In the genomic region with DNA sequence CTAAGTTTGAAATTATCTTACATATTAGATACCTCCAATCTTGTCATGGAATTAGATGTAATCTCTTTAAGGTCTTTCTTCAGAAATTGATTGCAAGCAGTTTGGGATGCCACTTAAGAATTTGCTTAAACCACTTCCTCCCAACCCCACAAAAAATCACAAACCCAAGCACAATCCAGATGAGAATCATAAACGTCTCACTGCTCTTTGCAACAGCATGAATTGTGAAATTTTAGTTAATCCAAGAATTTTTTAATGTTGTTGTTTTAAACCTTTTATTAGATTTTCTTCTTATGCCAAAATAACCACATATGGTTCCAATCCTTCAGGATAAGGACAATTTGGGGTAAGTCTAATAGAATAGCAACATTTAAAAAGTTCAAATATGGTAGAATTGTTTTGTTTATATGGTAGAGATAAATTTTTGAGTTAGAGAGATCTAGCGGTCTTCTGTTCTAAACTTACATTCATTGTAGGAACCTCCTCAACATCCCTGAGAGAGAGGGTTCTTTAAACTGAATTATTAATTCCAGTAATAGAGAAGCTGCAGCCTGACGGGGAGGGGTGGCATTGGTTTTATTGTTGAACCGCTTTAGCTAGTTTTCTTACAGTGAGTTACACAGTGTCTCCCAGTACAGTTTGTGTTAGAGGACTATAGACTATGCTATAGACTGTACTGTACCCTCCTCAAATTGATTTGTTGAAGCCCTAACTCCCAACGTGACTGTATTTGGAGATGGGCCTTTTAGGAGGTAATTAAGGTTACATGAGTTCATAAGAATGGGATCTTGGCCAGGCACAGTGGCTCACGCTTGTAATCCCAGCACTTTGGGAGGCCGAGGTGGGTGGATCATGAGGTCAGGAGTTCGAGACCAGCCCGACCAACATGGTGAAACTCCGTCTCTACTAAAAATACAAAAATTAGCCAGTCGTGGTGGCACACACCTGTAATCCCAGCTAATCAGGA, we compare ENCODE assay signal across 14 cellular contexts. TPM values are rescaled to one million over a fixed set of nuclear protein-coding genes. Genes with fewer than 3 reads are reported as not detected.
A peak's percentile ranks its signal among the peaks of the same experiment; 100 is the strongest.
DNase-seq lines count a peak whose midpoint lies in the region; ATAC-seq, FAIRE-seq and TF ChIP-seq lines count a peak whose summit lies in the region.
"Had no signal": no experiment of that assay in that cellular context is flagged by ENCODE, and none has a peak within 500 bp of the region (broad histone marks: within the 10 kb centered on the region; RNA-seq: fewer than 3 reads in every experiment).

No MANE protein-coding gene starts in this region.

- peak overlapping the region in 1 of 5 donors; percentile 40 for H3K9ac ChIP-seq in subcutaneous abdominal adipose tissue (ENCODE audit: low read length in 5 of 5)

- H3K9me3 ChIP-seq in subcutaneous abdominal adipose tissue (ENCODE audit: control insufficient read depth in 5 of 5, low read length in 5 of 5): no peaks in the 10 kb centered on the region
- no peaks in the 10 kb centered on the region; the same call in 1 of the 2 replicates for H3K9me3 ChIP-seq in BE2C

- peaks cover 6% of the 10 kb centered on the region for H3K27me3 Mint-ChIP-seq in activated naive CD4-positive, alpha-beta T cell treated with anti-CD3 and anti-CD28 coated beads, Interleukin-2, amount 10 ng/mL, durations not matched to agents 7 days and 5 days

- no peak for FAIRE-seq in H54 (lab: Jason Lieb, UNC)

- peaks cover 7% of the 10 kb centered on the region for H3K9me3 Mint-ChIP-seq in activated naive CD4-positive, alpha-beta T cell treated with anti-CD3 and anti-CD28 coated beads, Interleukin-2, amount 10 ng/mL, durations not matched to agents 7 days and 5 days

- CTCF ChIA-PET in activated naive CD4-positive, alpha-beta T cell treated with anti-CD3 and anti-CD28 coated beads, Interleukin-2, amount 10 ng/mL, durations not matched to agents 7 days and 5 days (lab: Charles Lee): no interaction called here

- no peak overlapping the region for H3K4me3 Mint-ChIP-seq in activated naive CD4-positive, alpha-beta T cell treated with anti-CD3 and anti-CD28 coated beads, Interleukin-2, amount 10 ng/mL, durations not matched to agents 7 days and 5 days
- H3K4me3 Mint-ChIP-seq: memory B cell had no signal

- H3K36me3 ChIP-seq in subcutaneous abdominal adipose tissue (ENCODE audit: control insufficient read depth in 5 of 5, insufficient read depth in 5 of 5, low read length in 5 of 5) (no peaks in the 10 kb centered on the region), BE2C (no peaks in the 10 kb centered on the region)

- peaks cover 31% of the 10 kb centered on the region for H3K4me1 Mint-ChIP-seq in activated naive CD4-positive, alpha-beta T cell treated with anti-CD3 and anti-CD28 coated beads, Interleukin-2, amount 10 ng/mL, durations not matched to agents 7 days and 5 days

- H3K27ac Mint-ChIP-seq in activated naive CD4-positive, alpha-beta T cell treated with anti-CD3 and anti-CD28 coated beads, Interleukin-2, amount 10 ng/mL, durations not matched to agents 7 days and 5 days: peak overlapping the region; percentile 29
- H3K27ac Mint-ChIP-seq: memory B cell had no signal

- H3K27me3 ChIP-seq in subcutaneous abdominal adipose tissue (ENCODE audit: control insufficient read depth in 5 of 5, insufficient read depth in 4 of 5, low read length in 5 of 5) (no peaks in the 10 kb centered on the region), BE2C (no peaks in the 10 kb centered on the region)

- peak overlapping the region; percentile 57 for H3K27ac ChIP-seq in subcutaneous abdominal adipose tissue (ENCODE audit: low read depth, low read length)

- DNase-seq in activated naive CD4-positive, alpha-beta T cell treated with anti-CD3 and anti-CD28 coated beads, Interleukin-2, amount 10 ng/mL, durations not matched to agents 7 days and 5 days: no peak
- DNase-seq in activated naive CD4-positive, alpha-beta T cell (lab: John Stamatoyannopoulos, UW): no peak
- peak; percentile 30 for DNase-seq in NOMO-1 treated with DMSO at 0.1 percent for 48 hours (lab: John Stamatoyannopoulos, UW; ENCODE audit: unreplicated experiment)
- DNase-seq in fibroblast of gingiva (ENCODE audit: low read depth): peak; percentile 83
- no peak for DNase-seq in BE2C
- no peak for DNase-seq in H54 (ENCODE audit: insufficient read length, low spot score)
- DNase-seq: activated T-cell treated with anti-CD3 and anti-CD28 coated beads, Interleukin-2, amount 50 U/mL, for 1 hour; Kasumi-1; NCI-H1930; NCI-H774; SHP77 had no signal

- H3K36me3 Mint-ChIP-seq in activated naive CD4-positive, alpha-beta T cell treated with anti-CD3 and anti-CD28 coated beads, Interleukin-2, amount 10 ng/mL, durations not matched to agents 7 days and 5 days: peaks cover 7% of the 10 kb centered on the region
- H3K36me3 Mint-ChIP-seq: memory B cell had no signal

- ATAC-seq in GM21447 (IDR thresholded peaks at IDR 0.05; ENCODE audit: unreplicated experiment): no peak

- H3K4me3 ChIP-seq in subcutaneous abdominal adipose tissue (ENCODE audit: low read depth in 1 of 5, low read length in 5 of 5) (no peak overlapping the region), BE2C (ENCODE audit: low read depth, low read length) (no peak overlapping the region)

- no peak for TF ChIP-seq CTCF in BE2C (IDR thresholded peaks at IDR 0.05; ENCODE audit: low read depth, low read length)

- H3K4me1 ChIP-seq in subcutaneous abdominal adipose tissue (ENCODE audit: control insufficient read depth in 5 of 5, insufficient read depth in 5 of 5, low read length in 5 of 5) (peaks cover 0 to 15% (median 10%) of the 10 kb centered on the region in 5 donors), BE2C (no peaks in the 10 kb centered on the region)

- TF ChIP-seq POLR2A in H54 (IDR thresholded peaks at IDR 0.05; ENCODE audit: low read depth, low read length): no peak

RNA-seq across cellular contexts. Expression of gene IL6ST, which starts 24.8 kb away (rescaled TPM):
- 24.4 TPM for polyA plus RNA-seq in BE2C (2012; ENCODE audit: insufficient read depth, insufficient read length, low read depth)

Comparison
In these comparisons a context has a peak if more than half of its experiments do, and no peak if none do; other contexts are left out.
1. DNase-seq: peak in NOMO-1 treated with DMSO at 0.1 percent for 48 hours (single experiment) and fibroblast of gingiva (single experiment); none in activated naive CD4-positive, alpha-beta T cell treated with anti-CD3 and anti-CD28 coated beads, Interleukin-2, amount 10 ng/mL, durations not matched to agents 7 days and 5 days (single experiment), activated naive CD4-positive, alpha-beta T cell (0 of 4), BE2C (single experiment) and H54 (single experiment).